8 cellular contexts compared by ENCODE assay signal in genomic region chr1:161176468-161177111, GRCh38. TPM values are rescaled to one million over a fixed set of nuclear protein-coding genes. Genes with fewer than 3 reads are reported as not detected.
DNase-seq lines count a peak whose midpoint lies in the region; ATAC-seq and TF ChIP-seq lines count a peak whose summit lies in the region.

No MANE protein-coding gene starts in this region.

- H3K4me3 Mint-ChIP-seq in Caco-2 (ENCODE audit: unreplicated experiment) (peak overlapping the region; percentile 85), nephron (peak overlapping the region; percentile 98 to 100 (median 100))
- H3K4me3 Mint-ChIP-seq in effector memory CD8-positive, alpha-beta T cell: peak overlapping the region; percentile 96

- in situ Hi-C loops in KBM-7 (cut with MboI; ENCODE audit: low pct_unique_long_range_greater_than_20kb, low sequenced_read_pairs): loop anchor here (25.0 kb wide), 1 partner anchor 211 kb away; no protein-coding TSS in a partner anchor

- peaks cover 58% of the 10 kb centered on the region for H3K79me2 ChIP-seq in MM.1S (ENCODE audit: low read length)

- H3K4me2 ChIP-seq in MM.1S (ENCODE audit: low read depth, low read length): peak overlapping the region; percentile 97

- peak overlapping the region; percentile 91 for H3K27ac ChIP-seq in MM.1S (ENCODE audit: low read length)

- 0 out of 2 replicates have a peak, but pooled peaks cover 6% of the 10 kb centered on the region for H4K20me1 ChIP-seq in MM.1S (ENCODE audit: insufficient read depth, low read length)

- DNase-seq in Caco-2 (no peak), MM.1S (no peak), KBM-7 (no peak), NCI-H187 (lab: John Stamatoyannopoulos, UW) (no peak)
- no peak for DNase-seq in effector memory CD8-positive, alpha-beta T cell

- intact Hi-C loops in Caco-2 (cut with micrococcal nuclease; ENCODE audit: unreplicated experiment): loop anchor here (5.0 kb wide), 1 partner anchor 59 kb away; the partner anchor contains the start of genes NIT1 and PFDN2

- H3K4me1 ChIP-seq in Caco-2 (peaks cover 4% of the 10 kb centered on the region), MM.1S (ENCODE audit: low read length) (peaks cover 49% of the 10 kb centered on the region)

- H3K9me2 ChIP-seq in MM.1S (replicated peaks; ENCODE audit: insufficient read depth, low read length): no peaks in the 10 kb centered on the region

- H3K9ac ChIP-seq in MM.1S (ENCODE audit: low read length): peak overlapping the region; percentile 87

- H3K4me3 ChIP-seq in Caco-2 (ENCODE audit: low read depth, low read length): peak overlapping the region; percentile 91
- H3K4me3 ChIP-seq in MM.1S (ENCODE audit: low read length): peak overlapping the region; percentile 88

- no peak for ATAC-seq in effector memory CD8-positive, alpha-beta T cell (replicated peaks)
- no peak for ATAC-seq in GM21619 (IDR thresholded peaks at IDR 0.05; ENCODE audit: unreplicated experiment)
- no peak for ATAC-seq in HG03139 (IDR thresholded peaks at IDR 0.05; ENCODE audit: unreplicated experiment)

- CTCF ChIA-PET in Caco-2 (lab: Charles Lee): interaction anchor here (1.1 to 1.4 kb wide), 2 partner anchors 11 to 49 kb away, joined by 3 to 22 read pairs; partner anchors contain the start of genes PPOX and TOMM40L

- H3K9me3 Mint-ChIP-seq in Caco-2 (ENCODE audit: unreplicated experiment) (no peaks in the 10 kb centered on the region), nephron (no peaks in the 10 kb centered on the region)
- no peaks in the 10 kb centered on the region for H3K9me3 Mint-ChIP-seq in effector memory CD8-positive, alpha-beta T cell

- H3K27me3 Mint-ChIP-seq in Caco-2 (ENCODE audit: insufficient read depth, unreplicated experiment): no peaks in the 10 kb centered on the region
- no peaks in the 10 kb centered on the region for H3K27me3 Mint-ChIP-seq in effector memory CD8-positive, alpha-beta T cell
- H3K27me3 Mint-ChIP-seq in nephron (ENCODE audit: low read depth): no peaks in the 10 kb centered on the region

- H3K27me3 ChIP-seq in Caco-2 (replicated peaks; ENCODE audit: control insufficient read depth, insufficient read depth, low read length): no peaks in the 10 kb centered on the region
- no peaks in the 10 kb centered on the region for H3K27me3 ChIP-seq in MM.1S (replicated peaks; ENCODE audit: insufficient read depth, low read length)

- peaks cover 14% of the 10 kb centered on the region for H3K4me1 Mint-ChIP-seq in Caco-2 (ENCODE audit: low read depth, unreplicated experiment)
- H3K4me1 Mint-ChIP-seq in effector memory CD8-positive, alpha-beta T cell (ENCODE audit: low read depth in 2 of 2): peaks cover 54 to 66% of the 10 kb centered on the region in 2 donors
- H3K4me1 Mint-ChIP-seq in nephron: peaks cover 44% of the 10 kb centered on the region

- H3K36me3 ChIP-seq in Caco-2 (ENCODE audit: control insufficient read depth, insufficient read depth, low read length) (peaks cover 4% of the 10 kb centered on the region; the same call in 1 of the 2 replicates), MM.1S (replicated peaks; ENCODE audit: insufficient read depth, low read length) (peaks cover 31% of the 10 kb centered on the region)

- POLR2A ChIA-PET in Caco-2 (lab: Charles Lee): interaction anchor here (0.6 to 2.4 kb wide), 6 partner anchors 9 to 213 kb away, joined by 4 to 25 read pairs (median 7); partner anchors contain the start of genes NDUFS2, PPOX, TOMM40L and USP21

- H3K9me3 ChIP-seq in Caco-2 (no peaks in the 10 kb centered on the region), MM.1S (replicated peaks; ENCODE audit: insufficient read depth, low read length) (no peaks in the 10 kb centered on the region)

- peaks cover 37% of the 10 kb centered on the region for H3F3A ChIP-seq in MM.1S (ENCODE audit: insufficient read depth, low read length)

- peak overlapping the region; percentile 46 for H2AFZ ChIP-seq in MM.1S (ENCODE audit: low read length)

- H3K36me3 Mint-ChIP-seq in Caco-2 (ENCODE audit: insufficient read depth, unreplicated experiment): peaks cover 37% of the 10 kb centered on the region
- peaks cover 48% of the 10 kb centered on the region for H3K36me3 Mint-ChIP-seq in effector memory CD8-positive, alpha-beta T cell (ENCODE audit: insufficient read depth)
- H3K36me3 Mint-ChIP-seq in nephron (ENCODE audit: low read depth): peaks cover 37% of the 10 kb centered on the region

- TF ChIP-seq CTCF in Caco-2 (IDR thresholded peaks at IDR 0.05; ENCODE audit: insufficient read depth in 1 of 2, low read depth in 1 of 2, low read length in 1 of 2, severe bottlenecking in 1 of 2, unreplicated experiment in 1 of 2) (no peak), MM.1S (IDR thresholded peaks at IDR 0.05; ENCODE audit: low read length) (no peak), nephron (IDR thresholded peaks at IDR 0.05; ENCODE audit: unreplicated experiment in 3 of 3) (no peak)

- peak overlapping the region; percentile 96 for H3K27ac Mint-ChIP-seq in Caco-2 (ENCODE audit: unreplicated experiment)
- peak overlapping the region; percentile 97 to 99 for H3K27ac Mint-ChIP-seq in effector memory CD8-positive, alpha-beta T cell
- H3K27ac Mint-ChIP-seq in nephron: peak overlapping the region; percentile 81 to 99 (median 96)

- BruUV-seq in Caco-2 (replicated peaks; lab: Mats Ljungman, UMichigan): no TSS peak

RNA-seq across cellular contexts. Expression of gene B4GALT3, which starts 0.7 kb away (rescaled TPM):
- 39.6 and 48.1 TPM in 2 replicates for total RNA-seq in Caco-2 (2022)

RNA-seq across cellular contexts. Expression of gene PPOX, which starts 10.4 kb away (rescaled TPM):
- 25.0 and 25.4 TPM in 2 replicates for total RNA-seq in Caco-2 (2022)

RNA-seq across cellular contexts. Expression of gene USP21, which starts 17.3 kb away (rescaled TPM):
- 38.2 and 39.8 TPM in 2 replicates for total RNA-seq in Caco-2 (2022)

RNA-seq across cellular contexts. Expression of gene ADAMTS4, which starts 22.3 kb away (rescaled TPM):
- total RNA-seq in Caco-2 (2022): 0.23 and 0.32 TPM in 2 replicates

RNA-seq across cellular contexts. Expression of gene UFC1, which starts 22.8 kb away (rescaled TPM):
- 98.2 and 105 TPM in 2 replicates for total RNA-seq in Caco-2 (2022)
